Comparison of ENCODE assay signal across 6 cellular contexts in genomic region chr19:3606174-3606689, GRCh38. TPM values are rescaled to one million over a fixed set of nuclear protein-coding genes. Genes with fewer than 3 reads are reported as not detected.
DNase-seq lines count a peak whose midpoint lies in the region; ATAC-seq and TF ChIP-seq lines count a peak whose summit lies in the region.

No MANE protein-coding gene starts in this region.

- no peak overlapping the region for H2BK120ac ChIP-seq in IMR-90 (ENCODE audit: low read depth, low read length)

- H2BK5ac ChIP-seq in IMR-90 (ENCODE audit: low read depth, low read length, poor library complexity, severe bottlenecking): no peak overlapping the region

- H3F3A ChIP-seq in neural progenitor cell (ENCODE audit: low read depth): peaks cover 14% of the 10 kb centered on the region

- peak overlapping the region in 1 of 2 experiments; percentile 55; a peak in 1 of 4 replicates for H4K8ac ChIP-seq in IMR-90 (ENCODE audit: low read depth in 2 of 2, low read length in 2 of 2)

- peaks cover 11% of the 10 kb centered on the region for H3K4me1 Mint-ChIP-seq in neural progenitor cell

- peak overlapping the region; percentile 43; the same call in 1 of the 2 replicates for H3K9ac ChIP-seq in IMR-90 (ENCODE audit: low read depth, low read length)
- H3K9ac ChIP-seq in neural progenitor cell: no peak overlapping the region

- H3K4me1 ChIP-seq in IMR-90 (ENCODE audit: control insufficient read depth, insufficient read depth, low read length) (peaks cover 11% of the 10 kb centered on the region), ascending aorta (peaks cover 50 to 74% of the 10 kb centered on the region in 2 donors), neural progenitor cell (peaks cover 12% of the 10 kb centered on the region)

- peaks cover 5% of the 10 kb centered on the region for H3K27me3 Mint-ChIP-seq in neural progenitor cell (ENCODE audit: insufficient read depth, low read depth)

- H3K23ac ChIP-seq in IMR-90 (ENCODE audit: low read depth, low read length): peak overlapping the region; percentile 11; the same call in 1 of the 2 replicates

- H3K4me3 Mint-ChIP-seq in neural progenitor cell: no peak overlapping the region

- H2AK5ac ChIP-seq in IMR-90 (ENCODE audit: low read depth, low read length): peak overlapping the region; percentile 42; the same call in 1 of the 2 replicates

- H3K27me3 ChIP-seq in IMR-90 (ENCODE audit: control insufficient read depth, insufficient read depth, low read length) (no peaks in the 10 kb centered on the region), ascending aorta (no peaks in the 10 kb centered on the region), neural progenitor cell (peaks cover 37% of the 10 kb centered on the region)

- POLR2A ChIA-PET in IMR-90 (lab: Charles Lee; ENCODE audit: unreplicated experiment): no interaction called here

- H3K56ac ChIP-seq in IMR-90 (ENCODE audit: extremely low read depth, insufficient read depth, low read length): no peak overlapping the region

- ATAC-seq in IMR-90 (ENCODE audit: low read depth): peak; percentile 42
- no peak for ATAC-seq in HG03354 (IDR thresholded peaks at IDR 0.05; ENCODE audit: poor library complexity, severe bottlenecking, unreplicated experiment)
- ATAC-seq in GM21529 (IDR thresholded peaks at IDR 0.05; ENCODE audit: unreplicated experiment): no peak
- no peak for ATAC-seq in HG02870 (IDR thresholded peaks at IDR 0.05; ENCODE audit: unreplicated experiment)

- H4K91ac ChIP-seq in IMR-90 (ENCODE audit: insufficient read depth, low read depth, low read length): no peak overlapping the region; the same call in 1 of the 2 replicates

- no peak overlapping the region for H3K18ac ChIP-seq in IMR-90 (ENCODE audit: low read depth, low read length)

- BruUV-seq in IMR-90 (replicated peaks; lab: Mats Ljungman, UMichigan): no TSS peak

- H3K9me3 ChIP-seq in IMR-90 (ENCODE audit: control insufficient read depth, insufficient read depth, low read length) (no peaks in the 10 kb centered on the region), ascending aorta (no peaks in the 10 kb centered on the region), neural progenitor cell (ENCODE audit: low read depth) (no peaks in the 10 kb centered on the region)

- DNase-seq in IMR-90: no peak
- no peak for DNase-seq in ascending aorta (ENCODE audit: low spot score in 2 of 2)
- peak; percentile 51 for DNase-seq in neural progenitor cell (ENCODE audit: low spot score)

- no peak for TF ChIP-seq POLR2A in IMR-90 (IDR thresholded peaks at IDR 0.05; ENCODE audit: low read depth, low read length)

- peak overlapping the region; percentile 52 for H3K4me2 ChIP-seq in IMR-90 (ENCODE audit: low read depth, low read length)
- H3K4me2 ChIP-seq in neural progenitor cell: peak overlapping the region; percentile 80

- H3K79me1 ChIP-seq in IMR-90 (ENCODE audit: low read depth in 1 of 2, low read length in 2 of 2): peaks cover 7 to 17% of the 10 kb centered on the region in 2 experiments

- peak overlapping the region; percentile 98 for H2AFZ ChIP-seq in IMR-90 (replicated peaks; ENCODE audit: low read length, poor library complexity)
- H2AFZ ChIP-seq in neural progenitor cell (replicated peaks): peak overlapping the region; percentile 64

- WGBS in IMR-90 (ENCODE audit: extremely low coverage in 2 of 2, insufficient read length in 1 of 2), 2 experiments: 21% methylated on average over 11 of the region's 35 CpGs; no CpG with 5 or more reads in 1 of the 2 experiments

- in situ Hi-C loops in IMR-90 (cut with MboI; ENCODE audit: low sequenced_read_pairs): loop anchor here (25.0 kb wide), 1 partner anchor 294 kb away; no protein-coding TSS in a partner anchor

- H3K27ac ChIP-seq in IMR-90 (ENCODE audit: insufficient read depth, low read length): no peak overlapping the region; the same call in 1 of the 2 replicates
- H3K27ac ChIP-seq in ascending aorta: peak overlapping the region; percentile 94 to 99
- no peak overlapping the region for H3K27ac ChIP-seq in neural progenitor cell

- H2BK15ac ChIP-seq in IMR-90 (ENCODE audit: low read depth, low read length): no peak overlapping the region

- no peaks in the 10 kb centered on the region for H4K20me1 ChIP-seq in IMR-90 (ENCODE audit: insufficient read depth, low read length)
- H4K20me1 ChIP-seq in neural progenitor cell (ENCODE audit: low read depth): no peaks in the 10 kb centered on the region

- no peak overlapping the region for H2BK20ac ChIP-seq in IMR-90 (ENCODE audit: low read depth, low read length)

- H3K27ac Mint-ChIP-seq in neural progenitor cell: no peak overlapping the region

- H3K36me3 ChIP-seq in IMR-90 (ENCODE audit: control insufficient read depth, insufficient read depth, low read length) (peaks cover 9% of the 10 kb centered on the region; the same call in 1 of the 2 replicates), ascending aorta (peaks cover under 1 to 2% of the 10 kb centered on the region in 2 donors), neural progenitor cell (no peaks in the 10 kb centered on the region)

- H2AK9ac ChIP-seq in IMR-90 (replicated peaks; ENCODE audit: low read depth, low read length, poor library complexity): peak overlapping the region; percentile 93

- no peak for TF ChIP-seq RAD21 in IMR-90 (IDR thresholded peaks at IDR 0.05; ENCODE audit: low read length)

- H3K9me3 Mint-ChIP-seq in neural progenitor cell: no peaks in the 10 kb centered on the region

- H3K14ac ChIP-seq in IMR-90 (replicated peaks; ENCODE audit: low read depth, low read length): peak overlapping the region; percentile 74

- no peaks in the 10 kb centered on the region for H3K79me2 ChIP-seq in neural progenitor cell (ENCODE audit: low read depth)

- H3K36me3 Mint-ChIP-seq in neural progenitor cell: no peaks in the 10 kb centered on the region

- dilution Hi-C loops in IMR-90 (cut with HindIII; ENCODE audit: low sequenced_read_pairs, unreplicated experiment): no loop called here

- H3K4me3 ChIP-seq in IMR-90 (ENCODE audit: insufficient read depth, low read depth, low read length): peak overlapping the region; percentile 56
- peak overlapping the region; percentile 74 to 96 for H3K4me3 ChIP-seq in ascending aorta
- H3K4me3 ChIP-seq in neural progenitor cell: peak overlapping the region; percentile 40

- H3K9me1 ChIP-seq in IMR-90 (ENCODE audit: insufficient read depth, low read length): 0 out of 2 replicates have a peak, but pooled peaks cover 6% of the 10 kb centered on the region

- CTCF ChIA-PET in IMR-90 (lab: Yijun Ruan, JAX): no interaction called here

- no peak overlapping the region for H4K5ac ChIP-seq in IMR-90 (ENCODE audit: low read depth, low read length)

- peak overlapping the region; percentile 27; the same call in 1 of the 2 replicates for H3K4ac ChIP-seq in IMR-90 (ENCODE audit: low read depth, low read length)

- TF ChIP-seq CTCF in IMR-90 (conservative IDR thresholded peaks at IDR 0.05; ENCODE audit: low read depth, low read length) (no peak), ascending aorta (IDR thresholded peaks at IDR 0.05) (no peak), neural progenitor cell (IDR thresholded peaks at IDR 0.05) (no peak)

- intact Hi-C loops in IMR-90 (cut with micrococcal nuclease): no loop called here
- intact Hi-C loops in ascending aorta (cut with DNase I): loop anchor here (2.0 to 5.0 kb wide), 5 partner anchors 17 to 149 kb away; partner anchors contain the start of genes FZR1, HMG20B and MFSD12

TF ChIP-seq in IMR-90, 13 proteins besides CTCF, POLR2A, EP300 and RAD21:
- TF ChIP-seq CEBPB (IDR thresholded peaks at IDR 0.05; ENCODE audit: low read depth, low read length) (no peak), MXI1 (IDR thresholded peaks at IDR 0.05; ENCODE audit: borderline replicate concordance, low read depth, low read length) (no peak), BHLHE40 (IDR thresholded peaks at IDR 0.05; ENCODE audit: low read depth, low read length) (no peak)

RNA-seq across cellular contexts. Expression of gene TBXA2R, which starts 0.4 kb away (rescaled TPM):
- total RNA-seq in IMR-90 (2012; rRNA removed) (0.28 and 0.36 TPM in 2 replicates), ascending aorta (37.8 TPM), neural progenitor cell (ENCODE audit: low replicate concordance) (0.09 TPM in 1 of 2 replicates, not detected in the other)
- 2.3 and 3.6 TPM in 2 replicates for polyA plus RNA-seq in IMR-90 (2012; rRNA removed)
- 2.4 and 4.4 TPM in 2 replicates for polyA plus RNA-seq in IMR-90 (2012; cell fraction: cytosol; rRNA removed)
- polyA plus RNA-seq in IMR-90 (2012; cell fraction: nucleus; rRNA removed; ENCODE audit: low replicate concordance): 1.2 and 4.5 TPM in 2 replicates

RNA-seq across cellular contexts. Expression of gene CACTIN, which starts 20.4 kb away (rescaled TPM):
- total RNA-seq in IMR-90 (2012; rRNA removed) (10.8 and 12.8 TPM in 2 replicates), ascending aorta (57.6 TPM), neural progenitor cell (ENCODE audit: low replicate concordance) (6.0 and 35.4 TPM in 2 replicates)
- 19.5 and 25.1 TPM in 2 replicates for polyA plus RNA-seq in IMR-90 (2012; rRNA removed)
- 16.4 and 29.5 TPM in 2 replicates for polyA plus RNA-seq in IMR-90 (2012; cell fraction: cytosol; rRNA removed)
- polyA plus RNA-seq in IMR-90 (2012; cell fraction: nucleus; rRNA removed; ENCODE audit: low replicate concordance): 48.6 and 103 TPM in 2 replicates

RNA-seq across cellular contexts. Expression of gene GIPC3, which starts 21.0 kb away (rescaled TPM):
- total RNA-seq in IMR-90 (2012; rRNA removed) (under 0.01 TPM in 2 replicates), ascending aorta (6.1 TPM), neural progenitor cell (ENCODE audit: low replicate concordance) (0.09 TPM in 1 of 2 replicates, not detected in the other)
- 0.36 and 0.42 TPM in 2 replicates for polyA plus RNA-seq in IMR-90 (2012; rRNA removed)
- polyA plus RNA-seq in IMR-90 (2012; cell fraction: cytosol; rRNA removed): 0.15 and 0.29 TPM in 2 replicates
- polyA plus RNA-seq in IMR-90 (2012; cell fraction: nucleus; rRNA removed; ENCODE audit: low replicate concordance): 2.3 and 2.5 TPM in 2 replicates

RNA-seq across cellular contexts. Expression of gene HMG20B, which starts 33.5 kb away (rescaled TPM):
- 57.5 and 59.4 TPM in 2 replicates for total RNA-seq in IMR-90 (2012; rRNA removed)
- 63.8 and 76.9 TPM in 2 replicates for polyA plus RNA-seq in IMR-90 (2012; rRNA removed)
- polyA plus RNA-seq in IMR-90 (2012; cell fraction: cytosol; rRNA removed): 51.1 and 68.0 TPM in 2 replicates
- 196 and 342 TPM in 2 replicates for polyA plus RNA-seq in IMR-90 (2012; cell fraction: nucleus; rRNA removed; ENCODE audit: low replicate concordance)
- total RNA-seq in ascending aorta: 149 TPM
- total RNA-seq in neural progenitor cell (ENCODE audit: low replicate concordance): 51.4 and 135 TPM in 2 replicates

RNA-seq across cellular contexts. Expression of gene MFSD12, which starts 48.8 kb away (rescaled TPM):
- total RNA-seq in IMR-90 (2012; rRNA removed) (20.4 and 25.0 TPM in 2 replicates), ascending aorta (133 TPM), neural progenitor cell (ENCODE audit: low replicate concordance) (34.1 and 47.6 TPM in 2 replicates)
- 77.2 and 85.1 TPM in 2 replicates for polyA plus RNA-seq in IMR-90 (2012; rRNA removed)
- 78.7 and 92.2 TPM in 2 replicates for polyA plus RNA-seq in IMR-90 (2012; cell fraction: cytosol; rRNA removed)
- polyA plus RNA-seq in IMR-90 (2012; cell fraction: nucleus; rRNA removed; ENCODE audit: low replicate concordance): 159 and 406 TPM in 2 replicates

Comparison
In these comparisons a context has a peak if more than half of its experiments do, and no peak if none do; other contexts are left out.
1. H3K27ac ChIP-seq: peak in ascending aorta (2 of 2); none in IMR-90 (single experiment) and neural progenitor cell (single experiment).
2. RNA of gene TBXA2R, which starts 0.4 kb away (total RNA-seq): 37.8 TPM in ascending aorta (single experiment); 0.28 to 0.36 TPM in IMR-90 and 0.09 TPM in neural progenitor cell; every median in the first group is over 10 times any median in the second.
3. Peak in every context shown above with its lines, with median percentiles within 50 percentile points of each other: H3K4me3 ChIP-seq.